ENCODE assay signal across 8 cellular contexts in genomic region chr7:87220734-87221215, GRCh38. TPM values are rescaled to one million over a fixed set of nuclear protein-coding genes. Genes with fewer than 3 reads are reported as not detected.
DNase-seq lines count a peak whose midpoint lies in the region; ATAC-seq and TF ChIP-seq lines count a peak whose summit lies in the region.

No MANE protein-coding gene starts in this region.

- H3K4me3 ChIP-seq in muscle layer of duodenum (ENCODE audit: low read depth in 1 of 2, low read length in 2 of 2): peak overlapping the region; percentile 90 to 95

- in situ Hi-C loops in GM13977 (cut with MboI; ENCODE audit: low pct_unique_long_range_greater_than_20kb, low sequenced_read_pairs, unreplicated experiment): loop anchor here (10.0 kb wide), 1 partner anchor 296 kb away; no protein-coding TSS in a partner anchor

- H3K9me3 ChIP-seq in muscle layer of duodenum (ENCODE audit: control insufficient read depth in 1 of 2, low read length in 2 of 2): no peaks in the 10 kb centered on the region

- no peak for TF ChIP-seq CTCF in GM13977 (IDR thresholded peaks at IDR 0.05; ENCODE audit: extremely low read depth, insufficient read depth, missing control alignments)

- no peak for ATAC-seq in GM19023 (IDR thresholded peaks at IDR 0.05; ENCODE audit: unreplicated experiment)
- ATAC-seq in HG02885 (IDR thresholded peaks at IDR 0.05; ENCODE audit: poor library complexity, unreplicated experiment): no peak
- ATAC-seq in GM18505 (IDR thresholded peaks at IDR 0.05; ENCODE audit: unreplicated experiment): no peak

- peak; percentile 12 for DNase-seq in GM03348 (ENCODE audit: low spot score)
- DNase-seq in NCI-H748 (lab: John Stamatoyannopoulos, UW; ENCODE audit: unreplicated experiment): peak; percentile 54
- peak; percentile 22 for DNase-seq in dermis blood vessel endothelial cell
- no peak for DNase-seq in GM13977 (ENCODE audit: low spot score)

- no peak for TF ChIP-seq POLR2A in GM18505 (IDR thresholded peaks at IDR 0.05; ENCODE audit: borderline replicate concordance, extremely low read depth, insufficient read depth, insufficient read length)

- no peak overlapping the region for H3K27ac ChIP-seq in muscle layer of duodenum (ENCODE audit: low read length)

- no peaks in the 10 kb centered on the region for H3K36me3 ChIP-seq in muscle layer of duodenum (ENCODE audit: control insufficient read depth in 1 of 2, insufficient read depth in 2 of 2, low read length in 2 of 2)

- H3K4me1 ChIP-seq in muscle layer of duodenum (ENCODE audit: control insufficient read depth in 1 of 2, insufficient read depth in 2 of 2, low read length in 2 of 2): peaks cover 6 to 19% of the 10 kb centered on the region in 2 donors

- no peaks in the 10 kb centered on the region for H3K27me3 ChIP-seq in muscle layer of duodenum (ENCODE audit: low read depth, low read length)

RNA-seq across cellular contexts. Expression of gene TMEM243, which starts 1.2 kb away (rescaled TPM):
- 20.8 and 31.1 TPM in 2 replicates for total RNA-seq in dermis blood vessel endothelial cell
